12 cellular contexts compared by ENCODE assay signal in the genomic region with DNA sequence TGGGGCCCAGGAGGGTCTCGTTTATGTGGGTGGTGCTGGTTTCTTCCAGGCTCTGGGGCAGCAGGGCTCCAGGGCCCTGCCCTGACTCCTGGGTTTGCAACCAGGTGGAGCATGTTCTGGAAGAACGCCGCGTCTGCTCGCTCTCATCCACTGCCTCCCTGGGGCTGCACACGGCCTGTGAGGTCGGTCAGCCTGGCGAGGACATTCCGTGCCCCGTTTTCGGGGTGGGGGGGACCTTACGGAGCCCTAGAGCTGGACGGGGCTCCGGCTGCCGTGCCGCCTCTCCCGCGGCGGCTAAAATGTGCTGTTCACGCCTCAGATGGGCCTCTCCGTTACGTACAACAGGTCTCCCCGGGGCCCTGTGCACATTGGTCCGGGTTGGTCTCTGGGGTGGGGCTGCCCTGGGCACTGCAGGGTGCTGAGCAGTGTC. TPM values are rescaled to one million over a fixed set of nuclear protein-coding genes. Genes with fewer than 3 reads are reported as not detected.
A peak's percentile ranks its signal among the peaks of the same experiment; 100 is the strongest.
DNase-seq lines count a peak whose midpoint lies in the region; ATAC-seq and TF ChIP-seq lines count a peak whose summit lies in the region.
"Had no signal": no experiment of that assay in that cellular context is flagged by ENCODE, and none has a peak within 500 bp of the region (broad histone marks: within the 10 kb centered on the region; RNA-seq: fewer than 3 reads in every experiment).

No MANE protein-coding gene starts in this region.

- WGBS in urinary bladder, result 82% methylated on average over 24 of the region's 24 CpGs

- peaks cover 26% of the 10 kb centered on the region for H3K4me1 Mint-ChIP-seq in activated naive CD8-positive, alpha-beta T cell (ENCODE audit: low read depth)
- H3K4me1 Mint-ChIP-seq in activated naive CD8-positive, alpha-beta T cell treated with anti-CD3 and anti-CD28 coated beads, Interleukin-2, amount 50 U/mL, for 24 hours, result peaks cover 20% of the 10 kb centered on the region
- H3K4me1 Mint-ChIP-seq in glutamatergic neuron (ENCODE audit: low read depth, unreplicated experiment), result peaks cover 23% of the 10 kb centered on the region
- H3K4me1 Mint-ChIP-seq in osteocyte (ENCODE audit: unreplicated experiment), result peaks cover 47% of the 10 kb centered on the region
- H3K4me1 Mint-ChIP-seq in activated CD8-positive, alpha-beta T cell treated with anti-CD3 and anti-CD28 coated beads, Interleukin-2, amount 10 ng/mL, durations not matched to agents 7 days and 5 days (ENCODE audit: low read depth), result peaks cover 19% of the 10 kb centered on the region

- no peaks in the 10 kb centered on the region for H3K36me3 ChIP-seq in urinary bladder (ENCODE audit: insufficient read depth)

- no peaks in the 10 kb centered on the region for H3K36me3 Mint-ChIP-seq in activated naive CD8-positive, alpha-beta T cell
- H3K36me3 Mint-ChIP-seq in activated naive CD8-positive, alpha-beta T cell treated with anti-CD3 and anti-CD28 coated beads, Interleukin-2, amount 50 U/mL, for 24 hours (ENCODE audit: low read depth), result no peaks in the 10 kb centered on the region
- H3K36me3 Mint-ChIP-seq in glutamatergic neuron (ENCODE audit: unreplicated experiment) (no peaks in the 10 kb centered on the region), osteocyte (ENCODE audit: unreplicated experiment) (no peaks in the 10 kb centered on the region)
- H3K36me3 Mint-ChIP-seq in activated CD8-positive, alpha-beta T cell treated with anti-CD3 and anti-CD28 coated beads, Interleukin-2, amount 10 ng/mL, durations not matched to agents 7 days and 5 days (ENCODE audit: low read depth), result no peaks in the 10 kb centered on the region

- H3K27ac ChIP-seq in urinary bladder (ENCODE audit: low read depth), result peak overlapping the region; percentile 42

- H3K9me3 Mint-ChIP-seq in activated naive CD8-positive, alpha-beta T cell (ENCODE audit: low read depth), result no peaks in the 10 kb centered on the region
- H3K9me3 Mint-ChIP-seq in activated naive CD8-positive, alpha-beta T cell treated with anti-CD3 and anti-CD28 coated beads, Interleukin-2, amount 50 U/mL, for 24 hours, result no peaks in the 10 kb centered on the region
- H3K9me3 Mint-ChIP-seq in glutamatergic neuron (ENCODE audit: unreplicated experiment) (peaks cover 5% of the 10 kb centered on the region), osteocyte (ENCODE audit: unreplicated experiment) (no peaks in the 10 kb centered on the region)
- H3K9me3 Mint-ChIP-seq in activated CD8-positive, alpha-beta T cell treated with anti-CD3 and anti-CD28 coated beads, Interleukin-2, amount 10 ng/mL, durations not matched to agents 7 days and 5 days (ENCODE audit: insufficient read depth), result no peaks in the 10 kb centered on the region
- H3K9me3 Mint-ChIP-seq: activated B cell treated with CpG ODN at 0.5 μM for 24 hours, GM23338 had no signal

- no peaks in the 10 kb centered on the region for H3K4me1 ChIP-seq in urinary bladder (ENCODE audit: insufficient read depth)

- peak overlapping the region; percentile 38 for H3K4me3 Mint-ChIP-seq in activated naive CD8-positive, alpha-beta T cell
- H3K4me3 Mint-ChIP-seq in activated naive CD8-positive, alpha-beta T cell treated with anti-CD3 and anti-CD28 coated beads, Interleukin-2, amount 50 U/mL, for 24 hours, result no peak overlapping the region
- H3K4me3 Mint-ChIP-seq in glutamatergic neuron (ENCODE audit: unreplicated experiment), result peak overlapping the region; percentile 63
- peak overlapping the region; percentile 29 for H3K4me3 Mint-ChIP-seq in osteocyte (ENCODE audit: unreplicated experiment)
- H3K4me3 Mint-ChIP-seq in activated CD8-positive, alpha-beta T cell treated with anti-CD3 and anti-CD28 coated beads, Interleukin-2, amount 10 ng/mL, durations not matched to agents 7 days and 5 days, result no peak overlapping the region
- H3K4me3 Mint-ChIP-seq: activated B cell treated with CpG ODN at 0.5 μM for 24 hours, GM23338 had no signal

- no peak for ATAC-seq in activated naive CD8-positive, alpha-beta T cell treated with anti-CD3 and anti-CD28 coated beads, Interleukin-2, amount 50 U/mL, for 24 hours
- ATAC-seq in HG03108 (IDR thresholded peaks at IDR 0.05; ENCODE audit: unreplicated experiment), result no peak
- ATAC-seq in activated CD8-positive, alpha-beta T cell treated with anti-CD3 and anti-CD28 coated beads, Interleukin-2, amount 10 ng/mL, durations not matched to agents 7 days and 5 days, result no peak
- ATAC-seq: GM23338 had no signal

- H3K4me3 ChIP-seq in urinary bladder (ENCODE audit: low read depth, low read length), result no peak overlapping the region
- H3K4me3 ChIP-seq: GM23338 had no signal

- CTCF ChIA-PET in activated CD8-positive, alpha-beta T cell treated with anti-CD3 and anti-CD28 coated beads, Interleukin-2, amount 10 ng/mL, durations not matched to agents 7 days and 5 days (lab: Charles Lee), result interaction anchor here (1.0 to 1.8 kb wide), 2 partner anchors 11 kb away, joined by 4 to 10 read pairs; no protein-coding TSS in a partner anchor

- H3K27ac Mint-ChIP-seq in activated naive CD8-positive, alpha-beta T cell, result no peak overlapping the region
- no peak overlapping the region for H3K27ac Mint-ChIP-seq in activated naive CD8-positive, alpha-beta T cell treated with anti-CD3 and anti-CD28 coated beads, Interleukin-2, amount 50 U/mL, for 24 hours
- H3K27ac Mint-ChIP-seq in glutamatergic neuron (ENCODE audit: unreplicated experiment), result no peak overlapping the region
- peak overlapping the region; percentile 41 for H3K27ac Mint-ChIP-seq in osteocyte (ENCODE audit: unreplicated experiment)
- H3K27ac Mint-ChIP-seq in activated CD8-positive, alpha-beta T cell treated with anti-CD3 and anti-CD28 coated beads, Interleukin-2, amount 10 ng/mL, durations not matched to agents 7 days and 5 days, result no peak overlapping the region
- H3K27ac Mint-ChIP-seq: activated B cell treated with CpG ODN at 0.5 μM for 24 hours, GM23338 had no signal

- DNase-seq in activated naive CD8-positive, alpha-beta T cell treated with anti-CD3 and anti-CD28 coated beads, Interleukin-2, amount 50 U/mL, for 24 hours, result no peak
- no peak for DNase-seq in glutamatergic neuron
- DNase-seq in osteocyte (ENCODE audit: extremely low spot score, unreplicated experiment), result peak; percentile 76
- DNase-seq in SW 1271 (lab: John Stamatoyannopoulos, UW), result no peak
- DNase-seq in activated CD8-positive, alpha-beta T cell treated with anti-CD3 and anti-CD28 coated beads, Interleukin-2, amount 10 ng/mL, durations not matched to agents 7 days and 5 days, result no peak
- DNase-seq: activated B cell treated with CpG ODN at 0.5 μM for 24 hours; activated T-cell treated with anti-CD3 and anti-CD28 coated beads, Interleukin-2, amount 50 U/mL, for 48 hours; stimulated activated CD4-positive, alpha-beta T cell treated with anti-CD3 and anti-CD28 coated beads, Interleukin-2, amount 100 ng/mL, for 48 hours had no signal

- H3K27me3 Mint-ChIP-seq in activated naive CD8-positive, alpha-beta T cell, result no peaks in the 10 kb centered on the region
- H3K27me3 Mint-ChIP-seq in activated naive CD8-positive, alpha-beta T cell treated with anti-CD3 and anti-CD28 coated beads, Interleukin-2, amount 50 U/mL, for 24 hours, result peaks cover 10% of the 10 kb centered on the region
- H3K27me3 Mint-ChIP-seq in glutamatergic neuron (ENCODE audit: unreplicated experiment), result peaks cover 7% of the 10 kb centered on the region
- no peaks in the 10 kb centered on the region for H3K27me3 Mint-ChIP-seq in osteocyte (ENCODE audit: unreplicated experiment)
- H3K27me3 Mint-ChIP-seq in activated CD8-positive, alpha-beta T cell treated with anti-CD3 and anti-CD28 coated beads, Interleukin-2, amount 10 ng/mL, durations not matched to agents 7 days and 5 days (ENCODE audit: low read depth), result peaks cover 36% of the 10 kb centered on the region
- H3K27me3 Mint-ChIP-seq: activated B cell treated with CpG ODN at 0.5 μM for 24 hours had no signal

- POLR2A ChIA-PET in activated CD8-positive, alpha-beta T cell treated with anti-CD3 and anti-CD28 coated beads, Interleukin-2, amount 10 ng/mL, durations not matched to agents 7 days and 5 days (lab: Charles Lee), result no interaction called here

- TF ChIP-seq CTCF in glutamatergic neuron (IDR thresholded peaks at IDR 0.05; ENCODE audit: partially characterized antibody, unreplicated experiment) (no peak), osteocyte (IDR thresholded peaks at IDR 0.05) (no peak)

RNA-seq across cellular contexts. Expression of a gene that starts 3.3 kb away (rescaled TPM):
- total RNA-seq in glutamatergic neuron (ENCODE audit: unreplicated experiment), result 32.4 TPM
- total RNA-seq in osteocyte, result 65.5 and 69.9 TPM in 2 replicates
- total RNA-seq in urinary bladder, result 32.1 TPM
- polyA plus RNA-seq in urinary bladder, result 64.7 TPM
- total RNA-seq in activated CD8-positive, alpha-beta T cell treated with anti-CD3 and anti-CD28 coated beads, Interleukin-2, amount 10 ng/mL, durations not matched to agents 7 days and 5 days, result under 1 TPM; 0.08 to 0.71 TPM

RNA-seq across cellular contexts. Expression of a gene that starts 35.2 kb away (rescaled TPM):
- 258 TPM for total RNA-seq in glutamatergic neuron (ENCODE audit: unreplicated experiment)
- 359 and 366 TPM in 2 replicates for total RNA-seq in osteocyte
- total RNA-seq in urinary bladder, result 65.0 TPM
- 725 TPM for polyA plus RNA-seq in urinary bladder
- 100 to 1,000 TPM; 635 to 655 TPM for total RNA-seq in activated CD8-positive, alpha-beta T cell treated with anti-CD3 and anti-CD28 coated beads, Interleukin-2, amount 10 ng/mL, durations not matched to agents 7 days and 5 days

RNA-seq across cellular contexts. Expression of a gene that starts 38.4 kb away (rescaled TPM):
- not detected for total RNA-seq in glutamatergic neuron (ENCODE audit: unreplicated experiment)
- not detected in 2 replicates for total RNA-seq in osteocyte
- 6.2 TPM for total RNA-seq in urinary bladder
- 9.6 TPM for polyA plus RNA-seq in urinary bladder
- 10 to 100 TPM; 23.8 to 24.5 TPM for total RNA-seq in activated CD8-positive, alpha-beta T cell treated with anti-CD3 and anti-CD28 coated beads, Interleukin-2, amount 10 ng/mL, durations not matched to agents 7 days and 5 days

Comparison
In these comparisons a context has a peak if more than half of its experiments do, and no peak if none do; other contexts are left out.
1. H3K4me3 Mint-ChIP-seq: peak in activated naive CD8-positive, alpha-beta T cell (single experiment), glutamatergic neuron (single experiment) and osteocyte (single experiment); none in activated naive CD8-positive, alpha-beta T cell treated with anti-CD3 and anti-CD28 coated beads, Interleukin-2, amount 50 U/mL, for 24 hours (single experiment) and activated CD8-positive, alpha-beta T cell treated with anti-CD3 and anti-CD28 coated beads, Interleukin-2, amount 10 ng/mL, durations not matched to agents 7 days and 5 days (single experiment).
2. RNA of a gene that starts 3.3 kb away (total RNA-seq): 65.5 to 69.9 TPM in osteocyte, 32.4 TPM in glutamatergic neuron (single experiment) and 32.1 TPM in urinary bladder (single experiment); 0.08 to 0.71 TPM in activated CD8-positive, alpha-beta T cell treated with anti-CD3 and anti-CD28 coated beads, Interleukin-2, amount 10 ng/mL, durations not matched to agents 7 days and 5 days; every median in the first group is over 10 times any median in the second.